ENCODE assay signal across 12 cellular contexts in genomic region chr17:78380370-78380769, GRCh38. TPM values are rescaled to one million over a fixed set of nuclear protein-coding genes. Genes with fewer than 3 reads are reported as not detected.
DNase-seq lines count a peak whose midpoint lies in the region; ATAC-seq and TF ChIP-seq lines count a peak whose summit lies in the region.
"Had no signal": no experiment of that assay in that cellular context is flagged by ENCODE, and none has a peak within 500 bp of the region (broad histone marks: within the 10 kb centered on the region; RNA-seq: fewer than 3 reads in every experiment).

No MANE protein-coding gene starts in this region.

- BruUV-seq in Calu3 (replicated peaks; lab: Mats Ljungman, UMichigan) (TSS peak; percentile 31), PC-3 (replicated peaks; lab: Mats Ljungman, UMichigan) (TSS peak; percentile 16)

- H3K9me3 Mint-ChIP-seq in Calu3 (ENCODE audit: low read depth, unreplicated experiment): no peaks in the 10 kb centered on the region
- H3K9me3 Mint-ChIP-seq in dendritic cell treated with granulocyte-macrophage colony-stimulating factor and Interleukin-4, amounts not matched to agents 40 ng/mL and 50 ng/mL, for 4 days: no peaks in the 10 kb centered on the region
- no peaks in the 10 kb centered on the region for H3K9me3 Mint-ChIP-seq in osteocyte (ENCODE audit: unreplicated experiment)

- POLR2A ChIA-PET in PC-3 (lab: Charles Lee; ENCODE audit: unreplicated experiment): no interaction called here

- H3K4me1 ChIP-seq in PC-3 (ENCODE audit: insufficient read depth, low read length): peaks cover 62% of the 10 kb centered on the region

- no peak overlapping the region for H3K9ac ChIP-seq in PC-3 (ENCODE audit: low read length)

- ATAC-seq in PC-3 (no peak), GM19452 (IDR thresholded peaks at IDR 0.05; ENCODE audit: unreplicated experiment) (no peak)

- peak overlapping the region; percentile 81 for H3K4me2 ChIP-seq in PC-3 (ENCODE audit: low read length)

- H3K4me3 ChIP-seq in PC-3 (ENCODE audit: low read length) (no peak overlapping the region), H7 (ENCODE audit: insufficient read depth, low read depth, low read length) (no peak overlapping the region)

- CTCF ChIA-PET in Calu3 (lab: Charles Lee) (no interaction called here), PC-3 (lab: Charles Lee) (no interaction called here)

- H3K27ac ChIP-seq in PC-3 (ENCODE audit: low read length): no peak overlapping the region

- peaks cover 9% of the 10 kb centered on the region for H3F3A ChIP-seq in PC-3 (ENCODE audit: low read length, unreplicated experiment)

- H3K4me1 Mint-ChIP-seq in Calu3 (ENCODE audit: low read depth, unreplicated experiment): peaks cover 24% of the 10 kb centered on the region
- H3K4me1 Mint-ChIP-seq in dendritic cell treated with granulocyte-macrophage colony-stimulating factor and Interleukin-4, amounts not matched to agents 40 ng/mL and 50 ng/mL, for 4 days (ENCODE audit: low read depth): peaks cover 80% of the 10 kb centered on the region
- peaks cover 74% of the 10 kb centered on the region for H3K4me1 Mint-ChIP-seq in osteocyte (ENCODE audit: unreplicated experiment)

- H3K4me3 Mint-ChIP-seq in Calu3 (ENCODE audit: low read depth, unreplicated experiment) (peak overlapping the region; percentile 88), osteocyte (ENCODE audit: unreplicated experiment) (peak overlapping the region; percentile 95)
- H3K4me3 Mint-ChIP-seq in dendritic cell treated with granulocyte-macrophage colony-stimulating factor and Interleukin-4, amounts not matched to agents 40 ng/mL and 50 ng/mL, for 4 days: peak overlapping the region; percentile 97

- no peaks in the 10 kb centered on the region for H3K9me2 ChIP-seq in PC-3 (replicated peaks; ENCODE audit: low read length)

- no peak overlapping the region for H3K27ac Mint-ChIP-seq in Calu3 (ENCODE audit: unreplicated experiment)
- H3K27ac Mint-ChIP-seq in dendritic cell treated with granulocyte-macrophage colony-stimulating factor and Interleukin-4, amounts not matched to agents 40 ng/mL and 50 ng/mL, for 4 days: peak overlapping the region; percentile 88
- peak overlapping the region; percentile 50 for H3K27ac Mint-ChIP-seq in osteocyte (ENCODE audit: unreplicated experiment)

- H3K79me2 ChIP-seq in PC-3 (ENCODE audit: low read length): peaks cover 69% of the 10 kb centered on the region

- H3K36me3 ChIP-seq in PC-3 (ENCODE audit: low read depth, low read length): peaks cover 13% of the 10 kb centered on the region; the same call in 1 of the 2 replicates
- H3K36me3 ChIP-seq in H7 (replicated peaks; ENCODE audit: control insufficient read depth, insufficient read depth, low read length): no peaks in the 10 kb centered on the region

- H3K27me3 Mint-ChIP-seq in Calu3 (ENCODE audit: unreplicated experiment) (no peaks in the 10 kb centered on the region), osteocyte (ENCODE audit: unreplicated experiment) (no peaks in the 10 kb centered on the region)
- H3K27me3 Mint-ChIP-seq in dendritic cell treated with granulocyte-macrophage colony-stimulating factor and Interleukin-4, amounts not matched to agents 40 ng/mL and 50 ng/mL, for 4 days: no peaks in the 10 kb centered on the region

- no peaks in the 10 kb centered on the region for H3K9me3 ChIP-seq in PC-3 (ENCODE audit: low read length)

- DNase-seq in Calu3 (no peak), PC-3 (no peak), osteocyte (ENCODE audit: extremely low spot score, unreplicated experiment) (no peak), H7 (no peak), NCI-H2227 (lab: John Stamatoyannopoulos, UW; ENCODE audit: unreplicated experiment) (no peak), GM19240 (ENCODE audit: insufficient read length, low spot score) (no peak)
- DNase-seq: activated CD4-positive, alpha-beta T cell treated with anti-CD3 and anti-CD28 coated beads for 4 hours; DMS79 treated with DMSO at 0.1 percent for 48 hours; NCI-H345; Right ventricle myocardium superior had no signal

- H3K36me3 Mint-ChIP-seq in Calu3 (ENCODE audit: insufficient read depth, unreplicated experiment) (peaks cover 29% of the 10 kb centered on the region), osteocyte (ENCODE audit: unreplicated experiment) (peaks cover 12% of the 10 kb centered on the region)
- peaks cover 50% of the 10 kb centered on the region for H3K36me3 Mint-ChIP-seq in dendritic cell treated with granulocyte-macrophage colony-stimulating factor and Interleukin-4, amounts not matched to agents 40 ng/mL and 50 ng/mL, for 4 days (ENCODE audit: low read depth)

- H2AFZ ChIP-seq in PC-3 (ENCODE audit: low read length): no peak overlapping the region

- H4K20me1 ChIP-seq in PC-3 (ENCODE audit: low read length): peaks cover 36% of the 10 kb centered on the region

- H3K27me3 ChIP-seq in PC-3 (ENCODE audit: low read length): no peaks in the 10 kb centered on the region
- H3K27me3 ChIP-seq in H7 (ENCODE audit: control insufficient read depth, insufficient read depth, low read length): no peaks in the 10 kb centered on the region

- intact Hi-C loops in Calu3 (cut with micrococcal nuclease; ENCODE audit: unreplicated experiment): no loop called here
- intact Hi-C loops in PC-3 (cut with micrococcal nuclease): no loop called here
- intact Hi-C loops in dendritic cell treated with granulocyte-macrophage colony-stimulating factor and Interleukin-4, amounts not matched to agents 40 ng/mL and 50 ng/mL, for 4 days (cut with micrococcal nuclease): no loop called here

- TF ChIP-seq CTCF in Calu3 (IDR thresholded peaks at IDR 0.05; ENCODE audit: unreplicated experiment) (no peak), PC-3 (conservative IDR thresholded peaks at IDR 0.05; ENCODE audit: low read depth, low read length) (no peak), osteocyte (IDR thresholded peaks at IDR 0.05) (no peak)

RNA-seq across cellular contexts. Expression of gene PGS1, which starts 1.9 kb away (rescaled TPM):
- total RNA-seq in Calu3 (2022) (39.5 and 42.6 TPM in 2 replicates), PC-3 (2014; rRNA removed) (40.6 and 47.0 TPM in 2 replicates), osteocyte (52.7 and 53.0 TPM in 2 replicates)
- 63.7 and 71.8 TPM in 2 replicates for total RNA-seq in H7 (2014; rRNA removed; shearing (Covaris generic))

RNA-seq across cellular contexts. Expression of gene SOCS3, which starts 20.5 kb away (rescaled TPM):
- total RNA-seq in Calu3 (2022) (39.5 and 51.6 TPM in 2 replicates), PC-3 (2014; rRNA removed) (103 and 125 TPM in 2 replicates), osteocyte (79.1 and 86.4 TPM in 2 replicates)
- total RNA-seq in H7 (2014; rRNA removed; shearing (Covaris generic)): 13.3 and 26.9 TPM in 2 replicates
